Comparison of ENCODE assay signal across 8 cellular contexts in the genomic region with DNA sequence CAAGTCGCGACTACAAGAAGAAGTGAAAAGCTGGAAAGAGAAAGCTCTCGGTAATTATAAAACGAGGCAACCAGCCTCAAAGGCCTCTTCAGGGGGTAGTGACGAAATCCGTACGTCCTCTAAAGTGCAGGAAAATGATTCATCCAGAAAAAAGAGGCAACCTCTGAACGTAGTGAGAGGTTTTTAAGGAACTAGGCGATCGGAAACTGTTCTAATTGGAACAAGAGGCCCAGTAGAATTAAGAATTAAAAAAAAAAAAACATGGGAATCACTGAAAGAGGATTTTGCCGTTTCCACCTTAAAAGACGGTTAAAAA. TPM values are rescaled to one million over a fixed set of nuclear protein-coding genes. Genes with fewer than 3 reads are reported as not detected.
DNase-seq lines count a peak whose midpoint lies in the region; ATAC-seq and TF ChIP-seq lines count a peak whose summit lies in the region.

No MANE protein-coding gene starts in this region.

- peak overlapping the region; percentile 99 for H3K14ac ChIP-seq in IMR-90 (replicated peaks; ENCODE audit: low read depth, low read length)

- H3K4me1 Mint-ChIP-seq in activated naive CD8-positive, alpha-beta T cell treated with anti-CD3 and anti-CD28 coated beads for 36 hours, result peaks cover 34% of the 10 kb centered on the region

- in situ Hi-C loops in IMR-90 (cut with MboI; ENCODE audit: low sequenced_read_pairs), result loop anchor here (25.0 kb wide), 1 partner anchor 388 kb away; no protein-coding TSS in a partner anchor
- in situ Hi-C loops in G401 (cut with HindIII; ENCODE audit: low sequenced_read_pairs), result no loop called here

- H3K9me3 Mint-ChIP-seq in activated naive CD8-positive, alpha-beta T cell treated with anti-CD3 and anti-CD28 coated beads for 36 hours, result no peaks in the 10 kb centered on the region

- peak overlapping the region; percentile 89 for H2BK5ac ChIP-seq in IMR-90 (ENCODE audit: low read depth, low read length, poor library complexity, severe bottlenecking)

- peak overlapping the region; percentile 89 for H4K5ac ChIP-seq in IMR-90 (ENCODE audit: low read depth, low read length)

- dilution Hi-C loops in IMR-90 (cut with HindIII; ENCODE audit: low sequenced_read_pairs, unreplicated experiment), result no loop called here

- BruUV-seq in IMR-90 (replicated peaks; lab: Mats Ljungman, UMichigan), result no TSS peak

- H3K79me2 ChIP-seq in smooth muscle cell (ENCODE audit: low read depth), result peaks cover 66% of the 10 kb centered on the region

- DNase-seq in AG08396 (ENCODE audit: low spot score) (peak; percentile 48), IMR-90 (peak; percentile 71), hepatic stellate cell (ENCODE audit: low spot score) (peak; percentile 49), smooth muscle cell (lab: John Stamatoyannopoulos, UW; ENCODE audit: unreplicated experiment) (no peak), G401 (ENCODE audit: low spot score) (no peak), NCI-H1694 treated with DMSO at 0.1 percent for 48 hours (lab: John Stamatoyannopoulos, UW) (no peak), SHP77 (lab: John Stamatoyannopoulos, UW) (no peak)
- DNase-seq in activated naive CD8-positive, alpha-beta T cell treated with anti-CD3 and anti-CD28 coated beads for 36 hours, result no peak

- intact Hi-C loops in IMR-90 (cut with micrococcal nuclease), result loop anchor here (2.0 to 5.0 kb wide), 2 partner anchors 33 to 53 kb away; no protein-coding TSS in a partner anchor

- H3K9me3 ChIP-seq in IMR-90 (ENCODE audit: control insufficient read depth, insufficient read depth, low read length) (no peaks in the 10 kb centered on the region), smooth muscle cell (replicated peaks; ENCODE audit: low read depth) (no peaks in the 10 kb centered on the region)

- H3K36me3 Mint-ChIP-seq in activated naive CD8-positive, alpha-beta T cell treated with anti-CD3 and anti-CD28 coated beads for 36 hours, result peaks cover 46% of the 10 kb centered on the region

- H2BK15ac ChIP-seq in IMR-90 (ENCODE audit: low read depth, low read length), result peak overlapping the region; percentile 20; the same call in 2 of the 3 replicates

- peak overlapping the region; percentile 94 for H3K18ac ChIP-seq in IMR-90 (ENCODE audit: low read depth, low read length)

- H3K4me2 ChIP-seq in IMR-90 (ENCODE audit: low read depth, low read length) (peak overlapping the region; percentile 87), smooth muscle cell (peak overlapping the region; percentile 100)

- peaks cover 31% of the 10 kb centered on the region for H3K36me3 ChIP-seq in IMR-90 (ENCODE audit: control insufficient read depth, insufficient read depth, low read length)
- no peaks in the 10 kb centered on the region for H3K36me3 ChIP-seq in smooth muscle cell (ENCODE audit: low read depth)

- no peak for TF ChIP-seq RAD21 in IMR-90 (IDR thresholded peaks at IDR 0.05; ENCODE audit: low read length)

- H3K79me1 ChIP-seq in IMR-90 (ENCODE audit: low read depth in 1 of 2, low read length in 2 of 2), result 0 out of 4 replicates have a peak, but pooled peaks cover 0 to 10% of the 10 kb centered on the region in 2 experiments

- H3K4ac ChIP-seq in IMR-90 (ENCODE audit: low read depth, low read length), result peak overlapping the region; percentile 99

- H2AFZ ChIP-seq in IMR-90 (replicated peaks; ENCODE audit: low read length, poor library complexity), result no peak overlapping the region
- H2AFZ ChIP-seq in smooth muscle cell (ENCODE audit: low read depth), result no peak overlapping the region

- H3K27ac Mint-ChIP-seq in activated naive CD8-positive, alpha-beta T cell treated with anti-CD3 and anti-CD28 coated beads for 36 hours, result peak overlapping the region; percentile 94

- POLR2A ChIA-PET in IMR-90 (lab: Charles Lee; ENCODE audit: unreplicated experiment), result interaction anchor here (0.6 to 1.6 kb wide), 7 partner anchors 12 to 244 kb away, joined by 4 to 6 read pairs (median 4); no protein-coding TSS in a partner anchor

- no peaks in the 10 kb centered on the region for H3K27me3 Mint-ChIP-seq in activated naive CD8-positive, alpha-beta T cell treated with anti-CD3 and anti-CD28 coated beads for 36 hours

- no peak for ATAC-seq in IMR-90 (ENCODE audit: low read depth)

- H4K8ac ChIP-seq in IMR-90 (ENCODE audit: low read depth in 2 of 2, low read length in 2 of 2), result peak overlapping the region; percentile 74 to 89

- H3K4me3 ChIP-seq in IMR-90 (ENCODE audit: insufficient read depth, low read depth, low read length), result peak overlapping the region; percentile 81
- H3K4me3 ChIP-seq in smooth muscle cell, result peak overlapping the region; percentile 80

- H3K9ac ChIP-seq in IMR-90 (ENCODE audit: low read depth, low read length), result peak overlapping the region; percentile 100
- H3K9ac ChIP-seq in smooth muscle cell (ENCODE audit: low read depth), result peak overlapping the region; percentile 99

- H3K4me1 ChIP-seq in IMR-90 (ENCODE audit: control insufficient read depth, insufficient read depth, low read length), result peaks cover 2% of the 10 kb centered on the region
- peaks cover 47% of the 10 kb centered on the region for H3K4me1 ChIP-seq in smooth muscle cell (ENCODE audit: low read depth)

- H2BK120ac ChIP-seq in IMR-90 (ENCODE audit: low read depth, low read length), result peak overlapping the region; percentile 91

- H2AK5ac ChIP-seq in IMR-90 (ENCODE audit: low read depth, low read length), result peak overlapping the region; percentile 84

- peak; percentile 50; the same call in 1 of the 2 replicates for TF ChIP-seq POLR2A in IMR-90 (IDR thresholded peaks at IDR 0.05; ENCODE audit: low read depth, low read length)

- H3K27me3 ChIP-seq in IMR-90 (ENCODE audit: control insufficient read depth, insufficient read depth, low read length) (no peaks in the 10 kb centered on the region), smooth muscle cell (ENCODE audit: low read depth) (no peaks in the 10 kb centered on the region)

- CTCF ChIA-PET in IMR-90 (lab: Yijun Ruan, JAX), result interaction anchor here (0.7 to 1.9 kb wide), 6 partner anchors 11 to 104 kb away, joined by 3 to 9 read pairs (median 4); no protein-coding TSS in a partner anchor

- H4K91ac ChIP-seq in IMR-90 (ENCODE audit: insufficient read depth, low read depth, low read length), result peak overlapping the region; percentile 96

- H2AK9ac ChIP-seq in IMR-90 (replicated peaks; ENCODE audit: low read depth, low read length, poor library complexity), result peak overlapping the region; percentile 80

- H2BK20ac ChIP-seq in IMR-90 (ENCODE audit: low read depth, low read length), result no peak overlapping the region

- peak overlapping the region; percentile 97 for H3K4me3 Mint-ChIP-seq in activated naive CD8-positive, alpha-beta T cell treated with anti-CD3 and anti-CD28 coated beads for 36 hours

- peaks cover 43% of the 10 kb centered on the region for H4K20me1 ChIP-seq in IMR-90 (ENCODE audit: insufficient read depth, low read length)
- peaks cover 51% of the 10 kb centered on the region for H4K20me1 ChIP-seq in smooth muscle cell (ENCODE audit: low read depth)

- peaks cover 4% of the 10 kb centered on the region for H3K9me1 ChIP-seq in IMR-90 (ENCODE audit: insufficient read depth, low read length)

- H3K56ac ChIP-seq in IMR-90 (ENCODE audit: extremely low read depth, insufficient read depth, low read length), result peak overlapping the region; percentile 99

- peak overlapping the region; percentile 100 for H3K23ac ChIP-seq in IMR-90 (ENCODE audit: low read depth, low read length)

- H3K27ac ChIP-seq in IMR-90 (ENCODE audit: insufficient read depth, low read length) (peak overlapping the region; percentile 100), smooth muscle cell (ENCODE audit: low read depth) (peak overlapping the region; percentile 97)

- TF ChIP-seq CTCF in IMR-90 (conservative IDR thresholded peaks at IDR 0.05; ENCODE audit: low read depth, low read length) (no peak), smooth muscle cell (IDR thresholded peaks at IDR 0.05; ENCODE audit: borderline replicate concordance, insufficient read depth, poor library complexity, severe bottlenecking) (no peak)

- 0% methylated on average over 8 of the region's 12 CpGs; no CpG with 5 or more reads in 1 of the 2 experiments for WGBS in IMR-90 (ENCODE audit: extremely low coverage in 2 of 2, insufficient read length in 1 of 2), 2 experiments
- WGBS in smooth muscle cell (ENCODE audit: low lambda C conversion rate), result 0% methylated on average over 12 of the region's 12 CpGs

- peaks cover 21% of the 10 kb centered on the region for H3F3A ChIP-seq in smooth muscle cell (ENCODE audit: low read depth)

TF ChIP-seq in IMR-90, 13 proteins besides CTCF, POLR2A, EP300 and RAD21:
- no peak for TF ChIP-seq CHD1 (IDR thresholded peaks at IDR 0.05; ENCODE audit: low read depth, low read length)
- no peak for TF ChIP-seq SMC3 (IDR thresholded peaks at IDR 0.05; ENCODE audit: low read depth, low read length)
- peak; percentile 73 for TF ChIP-seq CEBPB (IDR thresholded peaks at IDR 0.05; ENCODE audit: low read depth, low read length)

RNA-seq across cellular contexts. Expression of a gene that starts 1.0 kb away (rescaled TPM):
- total RNA-seq in IMR-90 (2012; rRNA removed) (419 and 573 TPM in 2 replicates), smooth muscle cell (294 and 354 TPM in 2 replicates)
- polyA plus RNA-seq in IMR-90 (2012; rRNA removed) (112 and 140 TPM in 2 replicates), smooth muscle cell (129 and 151 TPM in 2 replicates)
- 64.4 and 68.9 TPM in 2 replicates for polyA plus RNA-seq in IMR-90 (2012; cell fraction: cytosol; rRNA removed)
- polyA plus RNA-seq in IMR-90 (2012; cell fraction: nucleus; rRNA removed; ENCODE audit: low replicate concordance), result 56.7 and 85.2 TPM in 2 replicates
- total RNA-seq in activated naive CD8-positive, alpha-beta T cell treated with anti-CD3 and anti-CD28 coated beads for 36 hours, result 100 to 1,000 TPM; 182 to 185 TPM
- 230 and 259 TPM in 2 replicates for total RNA-seq in G401 (2014; rRNA removed; shearing (Covaris generic))

RNA-seq across cellular contexts. Expression of a gene that starts 31.1 kb away (rescaled TPM):
- total RNA-seq in IMR-90 (2012; rRNA removed), result 0.28 and 0.54 TPM in 2 replicates
- 0.39 and 0.42 TPM in 2 replicates for polyA plus RNA-seq in IMR-90 (2012; rRNA removed)
- 0.15 and 0.37 TPM in 2 replicates for polyA plus RNA-seq in IMR-90 (2012; cell fraction: cytosol; rRNA removed)
- 0.74 and 1.1 TPM in 2 replicates for polyA plus RNA-seq in IMR-90 (2012; cell fraction: nucleus; rRNA removed; ENCODE audit: low replicate concordance)
- 1 to 10 TPM; 1.4 to 2.3 TPM for total RNA-seq in activated naive CD8-positive, alpha-beta T cell treated with anti-CD3 and anti-CD28 coated beads for 36 hours
- total RNA-seq in smooth muscle cell, result 1.4 and 2.3 TPM in 2 replicates
- 0.70 and 2.0 TPM in 2 replicates for polyA plus RNA-seq in smooth muscle cell
- not detected in 2 replicates for total RNA-seq in G401 (2014; rRNA removed; shearing (Covaris generic))

Comparison
In these comparisons a context has a peak if more than half of its experiments do, and no peak if none do; other contexts are left out.
1. DNase-seq: peak in AG08396 (single experiment), IMR-90 (single experiment) and hepatic stellate cell (single experiment); none in activated naive CD8-positive, alpha-beta T cell treated with anti-CD3 and anti-CD28 coated beads for 36 hours (single experiment), smooth muscle cell (single experiment), G401 (single experiment), NCI-H1694 treated with DMSO at 0.1 percent for 48 hours (single experiment) and SHP77 (0 of 2).